ENCODE assay signal across 8 cellular contexts in the genomic region with DNA sequence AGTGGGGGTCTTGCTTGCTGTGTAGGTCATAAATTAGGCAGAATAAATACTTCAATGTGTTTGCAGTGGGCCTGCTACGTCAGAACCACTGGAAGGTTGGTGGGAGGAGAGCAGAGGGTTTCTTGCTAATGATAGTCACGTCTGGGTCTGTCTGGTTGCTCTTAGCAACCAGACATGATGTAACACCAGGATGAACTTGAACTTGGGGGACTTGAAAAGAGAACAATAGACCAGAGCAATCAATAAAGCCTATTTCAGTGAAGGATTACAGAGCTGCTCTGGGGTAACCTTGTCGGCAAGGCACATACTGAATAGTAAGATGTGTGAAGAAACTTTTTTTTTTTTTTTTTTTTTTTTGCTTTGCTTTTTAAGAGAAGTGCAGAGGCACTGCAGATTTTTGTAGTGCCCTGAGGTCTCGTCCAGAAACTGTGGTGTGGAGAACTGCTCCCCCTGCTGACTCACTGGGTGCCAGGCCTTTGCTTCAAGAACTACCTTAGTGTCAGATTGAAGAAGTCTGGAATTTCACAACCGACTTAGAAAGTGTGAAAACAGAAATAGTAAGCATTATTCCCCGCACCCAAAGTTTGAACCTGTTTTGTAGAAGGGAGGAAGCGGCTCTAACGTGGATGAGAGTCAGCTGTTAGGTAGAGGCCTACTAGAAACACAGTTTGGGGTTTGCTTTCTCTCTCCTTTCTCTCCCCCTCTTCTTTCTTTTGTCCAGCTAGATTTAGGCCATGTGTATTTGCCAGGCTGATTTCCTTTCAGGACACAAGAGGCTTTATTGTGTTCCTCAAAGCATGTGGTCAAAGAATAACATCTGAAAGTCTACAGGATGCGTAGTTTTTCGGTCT.
DNase-seq lines count a peak whose midpoint lies in the region; ATAC-seq lines count a peak whose summit lies in the region.

No MANE protein-coding gene starts in this region.

- peak; percentile 89 for DNase-seq in G401 (ENCODE audit: low spot score)
- peak; percentile 80 for DNase-seq in NCI-H1417 treated with DMSO at 0.1 percent for 48 hours (lab: John Stamatoyannopoulos, UW)
- DNase-seq in SW 1271 (lab: John Stamatoyannopoulos, UW), result peak; percentile 8 to 27
- peak; percentile 93 for DNase-seq in amniotic epithelial cell (ENCODE audit: low read depth)
- DNase-seq in left cardiac atrium, result peak; percentile 90
- DNase-seq in putamen (ENCODE audit: low spot score), result peak; percentile 86

- H3K4me3 ChIP-seq in urinary bladder (ENCODE audit: low read depth, low read length), result no peak overlapping the region

- peak overlapping the region; percentile 39 for H3K27ac ChIP-seq in urinary bladder (ENCODE audit: low read depth)

- ATAC-seq in HG02610 (IDR thresholded peaks at IDR 0.05; ENCODE audit: unreplicated experiment) (peak; percentile 93), left cardiac atrium (peak; percentile 67 to 88)

- no peaks in the 10 kb centered on the region for H3K36me3 ChIP-seq in urinary bladder (ENCODE audit: insufficient read depth)

- in situ Hi-C loops in G401 (cut with HindIII; ENCODE audit: low sequenced_read_pairs), result no loop called here

- H3K4me1 ChIP-seq in urinary bladder (ENCODE audit: insufficient read depth), result peaks cover 4% of the 10 kb centered on the region

- intact Hi-C loops in left cardiac atrium (cut with DNase I), result loop anchor here (2.0 to 10.0 kb wide), 5 partner anchors 116 to 479 kb away; no protein-coding TSS in a partner anchor

- 17% methylated on average over 10 of the region's 10 CpGs for WGBS in urinary bladder

Comparison
In these comparisons a context has a peak if more than half of its experiments do, and no peak if none do; other contexts are left out.
1. DNase-seq: peak in every context shown above with its lines; median percentile 93 in amniotic epithelial cell; 90 in left cardiac atrium; 89 in G401; 86 in putamen; 80 in NCI-H1417 treated with DMSO at 0.1 percent for 48 hours; 18 in SW 1271.